In the genomic region with DNA sequence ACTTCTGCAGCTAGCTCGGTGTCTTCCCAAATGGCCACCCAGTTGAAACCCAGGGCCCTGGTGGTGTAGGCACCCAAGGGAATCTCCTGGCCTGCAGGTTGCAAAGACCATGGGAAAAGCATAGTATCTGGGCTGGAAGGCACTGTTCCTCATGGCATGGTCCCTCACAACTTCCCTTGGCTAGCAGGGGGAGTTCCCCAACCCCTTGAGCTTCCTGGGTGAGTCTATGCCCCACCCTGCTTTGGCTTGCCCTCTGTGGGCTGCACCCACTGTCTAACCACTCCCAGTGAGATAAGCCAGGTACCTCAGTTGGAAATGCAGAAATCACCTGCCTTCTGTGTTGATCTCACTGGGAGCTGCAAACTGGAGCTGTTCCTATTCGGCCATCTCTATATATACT, we compare ENCODE assay signal across 6 cellular contexts. TPM values are rescaled to one million over a fixed set of nuclear protein-coding genes. Genes with fewer than 3 reads are reported as not detected.
"Had no signal": no experiment of that assay in that cellular context is flagged by ENCODE, and none has a peak within 500 bp of the region (broad histone marks: within the 10 kb centered on the region; RNA-seq: fewer than 3 reads in every experiment).

No MANE protein-coding gene starts in this region.

RNA-seq across cellular contexts. Expression of a gene that starts 18.3 kb away (rescaled TPM):
- total RNA-seq: M059J, PC-3, Peyer's patch, Right ventricle myocardium superior, SJSA1 had no signal
- polyA plus RNA-seq: SK-N-SH had no signal
